Comparison of ENCODE assay signal across 1 cellular context in the genomic region with DNA sequence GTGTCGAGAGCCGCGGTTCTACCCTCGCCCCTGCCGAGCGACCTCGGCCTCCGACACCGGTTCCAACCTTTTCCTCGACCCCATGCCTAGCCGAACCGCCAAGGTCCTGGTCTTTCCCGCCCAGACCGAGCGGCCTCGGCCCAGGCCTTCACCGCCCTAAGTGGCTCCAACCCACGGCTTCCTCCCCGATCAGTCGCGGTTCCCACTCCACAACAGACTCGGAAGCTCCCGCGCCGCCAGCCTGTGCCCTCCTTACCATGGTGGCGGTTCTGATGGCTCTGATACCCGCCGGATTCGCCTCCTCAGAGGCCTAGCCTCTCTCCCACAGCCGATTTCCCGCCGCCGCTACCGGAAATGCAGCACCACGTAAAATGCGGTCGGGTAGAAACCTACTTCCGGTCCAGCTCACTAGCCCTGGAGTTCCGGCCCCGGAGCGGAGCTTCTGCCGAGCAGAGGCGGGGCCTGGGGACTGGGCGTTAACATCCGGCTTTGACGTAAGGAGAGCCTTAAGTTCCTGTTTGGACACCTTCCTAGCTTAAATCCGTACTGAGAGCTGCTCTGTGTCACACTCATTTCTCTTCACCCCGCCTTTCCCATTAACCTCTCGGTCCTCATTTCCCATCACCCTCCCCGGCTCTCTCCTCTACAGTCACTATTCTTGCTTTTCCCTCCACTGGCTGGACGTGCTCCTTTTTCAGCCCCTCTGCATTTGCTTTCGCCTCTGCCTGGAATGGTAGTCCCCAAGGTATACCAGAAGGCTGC.
TF ChIP-seq lines count a peak whose summit lies in the region.

A gene (minus strand): TSS at position 358 of the 762 bp plus-strand sequence. CDS start 99 bp downstream, at position 259.

TF ChIP-seq in HEK293, 187 proteins besides CTCF, POLR2A, EP300 and RAD21 (continued from another document and continues in another):
- TF ChIP-seq, protein P1, sequence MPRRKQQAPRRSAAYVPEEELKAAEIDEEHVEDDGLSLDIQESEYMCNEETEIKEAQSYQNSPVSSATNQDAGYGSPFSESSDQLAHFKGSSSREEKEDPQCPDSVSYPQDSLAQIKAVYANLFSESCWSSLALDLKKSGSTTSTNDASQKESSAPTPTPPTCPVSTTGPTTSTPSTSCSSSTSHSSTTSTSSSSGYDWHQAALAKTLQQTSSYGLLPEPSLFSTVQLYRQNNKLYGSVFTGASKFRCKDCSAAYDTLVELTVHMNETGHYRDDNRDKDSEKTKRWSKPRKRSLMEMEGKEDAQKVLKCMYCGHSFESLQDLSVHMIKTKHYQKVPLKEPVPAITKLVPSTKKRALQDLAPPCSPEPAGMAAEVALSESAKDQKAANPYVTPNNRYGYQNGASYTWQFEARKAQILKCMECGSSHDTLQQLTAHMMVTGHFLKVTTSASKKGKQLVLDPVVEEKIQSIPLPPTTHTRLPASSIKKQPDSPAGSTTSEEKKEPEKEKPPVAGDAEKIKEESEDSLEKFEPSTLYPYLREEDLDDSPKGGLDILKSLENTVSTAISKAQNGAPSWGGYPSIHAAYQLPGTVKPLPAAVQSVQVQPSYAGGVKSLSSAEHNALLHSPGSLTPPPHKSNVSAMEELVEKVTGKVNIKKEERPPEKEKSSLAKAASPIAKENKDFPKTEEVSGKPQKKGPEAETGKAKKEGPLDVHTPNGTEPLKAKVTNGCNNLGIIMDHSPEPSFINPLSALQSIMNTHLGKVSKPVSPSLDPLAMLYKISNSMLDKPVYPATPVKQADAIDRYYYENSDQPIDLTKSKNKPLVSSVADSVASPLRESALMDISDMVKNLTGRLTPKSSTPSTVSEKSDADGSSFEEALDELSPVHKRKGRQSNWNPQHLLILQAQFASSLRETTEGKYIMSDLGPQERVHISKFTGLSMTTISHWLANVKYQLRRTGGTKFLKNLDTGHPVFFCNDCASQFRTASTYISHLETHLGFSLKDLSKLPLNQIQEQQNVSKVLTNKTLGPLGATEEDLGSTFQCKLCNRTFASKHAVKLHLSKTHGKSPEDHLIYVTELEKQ (tag by site-specific recombination; IDR thresholded peaks at IDR 0.05; ENCODE audit: borderline replicate concordance) = peak; percentile 69; the same call in 1 of the 2 replicates
- TF ChIP-seq GLIS1 (tag by site-specific recombination; IDR thresholded peaks at IDR 0.05) = no peak; the same call in 1 of the 2 replicates
- peak; percentile 95 for TF ChIP-seq SP2 (tag by site-specific recombination; IDR thresholded peaks at IDR 0.05)
- peak; percentile 32 for TF ChIP-seq EGR2 (tag by site-specific recombination; IDR thresholded peaks at IDR 0.05; ENCODE audit: low read depth)
- TF ChIP-seq ZNF350 (tag by site-specific recombination; IDR thresholded peaks at IDR 0.05) = no peak
- TF ChIP-seq, protein P2, sequence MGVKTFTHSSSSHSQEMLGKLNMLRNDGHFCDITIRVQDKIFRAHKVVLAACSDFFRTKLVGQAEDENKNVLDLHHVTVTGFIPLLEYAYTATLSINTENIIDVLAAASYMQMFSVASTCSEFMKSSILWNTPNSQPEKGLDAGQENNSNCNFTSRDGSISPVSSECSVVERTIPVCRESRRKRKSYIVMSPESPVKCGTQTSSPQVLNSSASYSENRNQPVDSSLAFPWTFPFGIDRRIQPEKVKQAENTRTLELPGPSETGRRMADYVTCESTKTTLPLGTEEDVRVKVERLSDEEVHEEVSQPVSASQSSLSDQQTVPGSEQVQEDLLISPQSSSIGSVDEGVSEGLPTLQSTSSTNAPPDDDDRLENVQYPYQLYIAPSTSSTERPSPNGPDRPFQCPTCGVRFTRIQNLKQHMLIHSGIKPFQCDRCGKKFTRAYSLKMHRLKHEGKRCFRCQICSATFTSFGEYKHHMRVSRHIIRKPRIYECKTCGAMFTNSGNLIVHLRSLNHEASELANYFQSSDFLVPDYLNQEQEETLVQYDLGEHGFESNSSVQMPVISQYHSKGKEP (tag by site-specific recombination; IDR thresholded peaks at IDR 0.05) = peak; percentile 63; the same call in 1 of the 2 replicates
- peak; percentile 88 for TF ChIP-seq OVOL3 (tag by site-specific recombination; IDR thresholded peaks at IDR 0.05)
- peak; percentile 95 for TF ChIP-seq ZNF2 (tag by site-specific recombination; IDR thresholded peaks at IDR 0.05)
- 0 out of 2 replicates have a peak, but pooled peaks have one; percentile 70 for TF ChIP-seq HOXC10 (CRISPR knock-in tag; IDR thresholded peaks at IDR 0.05)
- TF ChIP-seq ZNF302 (tag by site-specific recombination; IDR thresholded peaks at IDR 0.05; ENCODE audit: low read depth) = peak; percentile 51; the same call in 1 of the 2 replicates
- TF ChIP-seq ZFP41 (tag by site-specific recombination; IDR thresholded peaks at IDR 0.05; ENCODE audit: borderline replicate concordance) = 0 out of 2 replicates have a peak, but pooled peaks have one; percentile 78
- TF ChIP-seq, protein P3, sequence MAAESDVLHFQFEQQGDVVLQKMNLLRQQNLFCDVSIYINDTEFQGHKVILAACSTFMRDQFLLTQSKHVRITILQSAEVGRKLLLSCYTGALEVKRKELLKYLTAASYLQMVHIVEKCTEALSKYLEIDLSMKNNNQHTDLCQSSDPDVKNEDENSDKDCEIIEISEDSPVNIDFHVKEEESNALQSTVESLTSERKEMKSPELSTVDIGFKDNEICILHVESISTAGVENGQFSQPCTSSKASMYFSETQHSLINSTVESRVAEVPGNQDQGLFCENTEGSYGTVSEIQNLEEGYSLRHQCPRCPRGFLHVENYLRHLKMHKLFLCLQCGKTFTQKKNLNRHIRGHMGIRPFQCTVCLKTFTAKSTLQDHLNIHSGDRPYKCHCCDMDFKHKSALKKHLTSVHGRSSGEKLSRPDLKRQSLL (tag by site-specific recombination; IDR thresholded peaks at IDR 0.05) = peak; percentile 64; the same call in 1 of the 2 replicates
- peak; percentile 26; the same call in 1 of the 2 replicates for TF ChIP-seq ZIC2 (tag by site-specific recombination; IDR thresholded peaks at IDR 0.05)
- no peak for TF ChIP-seq ZNF169 (tag by site-specific recombination; IDR thresholded peaks at IDR 0.05)
- TF ChIP-seq KLF8 (tag by site-specific recombination; IDR thresholded peaks at IDR 0.05) = peak; percentile 96
- peak; percentile 78 for TF ChIP-seq YY2 (tag by site-specific recombination; IDR thresholded peaks at IDR 0.05)
- no peak; the same call in 1 of the 2 replicates for TF ChIP-seq ZNF121 (tag by site-specific recombination; IDR thresholded peaks at IDR 0.05)
- peak; percentile 53 for TF ChIP-seq SCRT2 (tag by site-specific recombination; IDR thresholded peaks at IDR 0.05)
- no peak for TF ChIP-seq ZNF530 (tag by site-specific recombination; IDR thresholded peaks at IDR 0.05; ENCODE audit: low read depth)
- TF ChIP-seq, protein P4, sequence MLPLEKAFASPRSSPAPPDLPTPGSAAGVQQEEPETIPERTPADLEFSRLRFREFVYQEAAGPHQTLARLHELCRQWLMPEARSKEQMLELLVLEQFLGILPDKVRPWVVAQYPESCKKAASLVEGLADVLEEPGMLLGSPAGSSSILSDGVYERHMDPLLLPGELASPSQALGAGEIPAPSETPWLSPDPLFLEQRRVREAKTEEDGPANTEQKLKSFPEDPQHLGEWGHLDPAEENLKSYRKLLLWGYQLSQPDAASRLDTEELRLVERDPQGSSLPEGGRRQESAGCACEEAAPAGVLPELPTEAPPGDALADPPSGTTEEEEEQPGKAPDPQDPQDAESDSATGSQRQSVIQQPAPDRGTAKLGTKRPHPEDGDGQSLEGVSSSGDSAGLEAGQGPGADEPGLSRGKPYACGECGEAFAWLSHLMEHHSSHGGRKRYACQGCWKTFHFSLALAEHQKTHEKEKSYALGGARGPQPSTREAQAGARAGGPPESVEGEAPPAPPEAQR (tag by site-specific recombination; IDR thresholded peaks at IDR 0.05) = peak; percentile 84; the same call in 1 of the 2 replicates
- TF ChIP-seq ZNF184 (tag by site-specific recombination; IDR thresholded peaks at IDR 0.05) = no peak
- TF ChIP-seq ZNF654 (tag by site-specific recombination; IDR thresholded peaks at IDR 0.05; ENCODE audit: low read depth) = peak; percentile 4; the same call in 1 of the 2 replicates
- no peak for TF ChIP-seq ZNF23 (tag by site-specific recombination; IDR thresholded peaks at IDR 0.05; ENCODE audit: borderline replicate concordance)
- peak; percentile 64 for TF ChIP-seq ZNF610 (tag by site-specific recombination; IDR thresholded peaks at IDR 0.05; ENCODE audit: borderline replicate concordance)
- no peak for TF ChIP-seq ZNF48 (tag by site-specific recombination; IDR thresholded peaks at IDR 0.05)
- peak; percentile 96; the same call in 1 of the 2 replicates for TF ChIP-seq ZNF324 (tag by site-specific recombination; IDR thresholded peaks at IDR 0.05)
- TF ChIP-seq, protein P5, sequence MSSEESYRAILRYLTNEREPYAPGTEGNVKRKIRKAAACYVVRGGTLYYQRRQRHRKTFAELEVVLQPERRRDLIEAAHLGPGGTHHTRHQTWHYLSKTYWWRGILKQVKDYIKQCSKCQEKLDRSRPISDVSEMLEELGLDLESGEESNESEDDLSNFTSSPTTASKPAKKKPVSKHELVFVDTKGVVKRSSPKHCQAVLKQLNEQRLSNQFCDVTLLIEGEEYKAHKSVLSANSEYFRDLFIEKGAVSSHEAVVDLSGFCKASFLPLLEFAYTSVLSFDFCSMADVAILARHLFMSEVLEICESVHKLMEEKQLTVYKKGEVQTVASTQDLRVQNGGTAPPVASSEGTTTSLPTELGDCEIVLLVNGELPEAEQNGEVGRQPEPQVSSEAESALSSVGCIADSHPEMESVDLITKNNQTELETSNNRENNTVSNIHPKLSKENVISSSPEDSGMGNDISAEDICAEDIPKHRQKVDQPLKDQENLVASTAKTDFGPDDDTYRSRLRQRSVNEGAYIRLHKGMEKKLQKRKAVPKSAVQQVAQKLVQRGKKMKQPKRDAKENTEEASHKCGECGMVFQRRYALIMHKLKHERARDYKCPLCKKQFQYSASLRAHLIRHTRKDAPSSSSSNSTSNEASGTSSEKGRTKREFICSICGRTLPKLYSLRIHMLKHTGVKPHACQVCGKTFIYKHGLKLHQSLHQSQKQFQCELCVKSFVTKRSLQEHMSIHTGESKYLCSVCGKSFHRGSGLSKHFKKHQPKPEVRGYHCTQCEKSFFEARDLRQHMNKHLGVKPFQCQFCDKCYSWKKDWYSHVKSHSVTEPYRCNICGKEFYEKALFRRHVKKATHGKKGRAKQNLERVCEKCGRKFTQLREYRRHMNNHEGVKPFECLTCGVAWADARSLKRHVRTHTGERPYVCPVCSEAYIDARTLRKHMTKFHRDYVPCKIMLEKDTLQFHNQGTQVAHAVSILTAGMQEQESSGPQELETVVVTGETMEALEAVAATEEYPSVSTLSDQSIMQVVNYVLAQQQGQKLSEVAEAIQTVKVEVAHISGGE (tag by site-specific recombination; conservative IDR thresholded peaks at IDR 0.05; ENCODE audit: low read depth) = peak; percentile 99
- peak; percentile 73; the same call in 1 of the 2 replicates for TF ChIP-seq KLF7 (tag by site-specific recombination; IDR thresholded peaks at IDR 0.05; ENCODE audit: borderline replicate concordance)
- TF ChIP-seq, protein P6, sequence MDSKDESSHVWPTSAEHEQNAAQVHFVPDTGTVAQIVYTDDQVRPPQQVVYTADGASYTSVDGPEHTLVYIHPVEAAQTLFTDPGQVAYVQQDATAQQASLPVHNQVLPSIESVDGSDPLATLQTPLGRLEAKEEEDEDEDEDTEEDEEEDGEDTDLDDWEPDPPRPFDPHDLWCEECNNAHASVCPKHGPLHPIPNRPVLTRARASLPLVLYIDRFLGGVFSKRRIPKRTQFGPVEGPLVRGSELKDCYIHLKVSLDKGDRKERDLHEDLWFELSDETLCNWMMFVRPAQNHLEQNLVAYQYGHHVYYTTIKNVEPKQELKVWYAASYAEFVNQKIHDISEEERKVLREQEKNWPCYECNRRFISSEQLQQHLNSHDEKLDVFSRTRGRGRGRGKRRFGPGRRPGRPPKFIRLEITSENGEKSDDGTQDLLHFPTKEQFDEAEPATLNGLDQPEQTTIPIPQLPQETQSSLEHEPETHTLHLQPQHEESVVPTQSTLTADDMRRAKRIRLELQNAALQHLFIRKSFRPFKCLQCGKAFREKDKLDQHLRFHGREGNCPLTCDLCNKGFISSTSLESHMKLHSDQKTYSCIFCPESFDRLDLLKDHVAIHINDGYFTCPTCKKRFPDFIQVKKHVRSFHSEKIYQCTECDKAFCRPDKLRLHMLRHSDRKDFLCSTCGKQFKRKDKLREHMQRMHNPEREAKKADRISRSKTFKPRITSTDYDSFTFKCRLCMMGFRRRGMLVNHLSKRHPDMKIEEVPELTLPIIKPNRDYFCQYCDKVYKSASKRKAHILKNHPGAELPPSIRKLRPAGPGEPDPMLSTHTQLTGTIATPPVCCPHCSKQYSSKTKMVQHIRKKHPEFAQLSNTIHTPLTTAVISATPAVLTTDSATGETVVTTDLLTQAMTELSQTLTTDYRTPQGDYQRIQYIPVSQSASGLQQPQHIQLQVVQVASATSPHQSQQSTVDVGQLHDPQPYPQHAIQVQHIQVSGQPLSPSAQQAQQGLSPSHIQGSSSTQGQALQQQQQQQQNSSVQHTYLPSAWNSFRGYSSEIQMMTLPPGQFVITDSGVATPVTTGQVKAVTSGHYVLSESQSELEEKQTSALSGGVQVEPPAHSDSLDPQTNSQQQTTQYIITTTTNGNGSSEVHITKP (tag by site-specific recombination; IDR thresholded peaks at IDR 0.05) = peak; percentile 76
- no peak for TF ChIP-seq ZNF785 (tag by site-specific recombination; IDR thresholded peaks at IDR 0.05)
- no peak for TF ChIP-seq ZNF114 (tag by site-specific recombination; IDR thresholded peaks at IDR 0.05)
- TF ChIP-seq ZNF266 (tag by site-specific recombination; IDR thresholded peaks at IDR 0.05; ENCODE audit: low read depth) = peak; percentile 40; the same call in 1 of the 2 replicates
- no peak for TF ChIP-seq ZNF221 (tag by site-specific recombination; IDR thresholded peaks at IDR 0.05; ENCODE audit: borderline replicate concordance)
- TF ChIP-seq, protein P7, sequence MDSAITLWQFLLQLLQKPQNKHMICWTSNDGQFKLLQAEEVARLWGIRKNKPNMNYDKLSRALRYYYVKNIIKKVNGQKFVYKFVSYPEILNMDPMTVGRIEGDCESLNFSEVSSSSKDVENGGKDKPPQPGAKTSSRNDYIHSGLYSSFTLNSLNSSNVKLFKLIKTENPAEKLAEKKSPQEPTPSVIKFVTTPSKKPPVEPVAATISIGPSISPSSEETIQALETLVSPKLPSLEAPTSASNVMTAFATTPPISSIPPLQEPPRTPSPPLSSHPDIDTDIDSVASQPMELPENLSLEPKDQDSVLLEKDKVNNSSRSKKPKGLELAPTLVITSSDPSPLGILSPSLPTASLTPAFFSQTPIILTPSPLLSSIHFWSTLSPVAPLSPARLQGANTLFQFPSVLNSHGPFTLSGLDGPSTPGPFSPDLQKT (IDR thresholded peaks at IDR 0.05; ENCODE audit: borderline replicate concordance, low read depth, low read length) = peak; percentile 94
- TF ChIP-seq ZNF391 (tag by site-specific recombination; IDR thresholded peaks at IDR 0.05; ENCODE audit: borderline replicate concordance, low read depth) = peak; percentile 94
- TF ChIP-seq ZNF747 (tag by site-specific recombination; IDR thresholded peaks at IDR 0.05) = no peak
- TF ChIP-seq ZNF239 (tag by site-specific recombination; IDR thresholded peaks at IDR 0.05) = peak; percentile 81
- peak; percentile 100 for TF ChIP-seq ZBTB17 (tag by site-specific recombination; IDR thresholded peaks at IDR 0.05)
- TF ChIP-seq ZNF24 (tag by site-specific recombination; IDR thresholded peaks at IDR 0.05) = peak; percentile 94
- no peak for TF ChIP-seq ZNF404 (tag by site-specific recombination; IDR thresholded peaks at IDR 0.05)
